ENCODE assay signal across 8 cellular contexts in genomic region chr17:60599620-60600489, GRCh38. TPM values are rescaled to one million over a fixed set of nuclear protein-coding genes. Genes with fewer than 3 reads are reported as not detected.
DNase-seq lines count a peak whose midpoint lies in the region; ATAC-seq and TF ChIP-seq lines count a peak whose summit lies in the region.

PPM1D (plus strand) TSS chr17:60600193; CDS start chr17:60600415, 222 bp downstream.

- in situ Hi-C loops in GM13976 (cut with MboI; ENCODE audit: low sequenced_read_pairs, unreplicated experiment), result no loop called here

- peaks cover 12% of the 10 kb centered on the region for H3K79me2 ChIP-seq in parathyroid adenoma

- DNase-seq in GM13976 (ENCODE audit: low spot score) (peak; percentile 100), NCI-H1436 treated with DMSO at 0.1 percent for 48 hours (lab: John Stamatoyannopoulos, UW) (peak; percentile 99), T follicular helper cell (ENCODE audit: low read depth) (peak; percentile 97), adipocyte (ENCODE audit: low read depth) (peak; percentile 100), cardiac muscle cell (ENCODE audit: low read depth in 1 of 2, low spot score in 1 of 2) (peak; percentile 100), tibial artery (peak; percentile 99)

- H3K4me3 ChIP-seq in adipocyte (ENCODE audit: low read length), result peak within 1 kb of the TSS; percentile 94
- H3K4me3 ChIP-seq in cardiac muscle cell, result peak within 1 kb of the TSS; percentile 57
- peak within 1 kb of the TSS; percentile 76 for H3K4me3 ChIP-seq in parathyroid adenoma (ENCODE audit: low read depth, low read length)
- peak within 1 kb of the TSS; percentile 72 to 94 for H3K4me3 ChIP-seq in tibial artery

- H3K36me3 ChIP-seq in adipocyte (ENCODE audit: control insufficient read depth, insufficient read depth, low read length, severe bottlenecking) (no peaks in the 10 kb centered on the region), cardiac muscle cell (no peaks in the 10 kb centered on the region), parathyroid adenoma (ENCODE audit: control insufficient read depth, insufficient read depth, low read length) (no peaks in the 10 kb centered on the region), tibial artery (no peaks in the 10 kb centered on the region)

- H3K27me3 ChIP-seq in adipocyte (replicated peaks; ENCODE audit: control insufficient read depth, insufficient read depth, low read length) (no peaks in the 10 kb centered on the region), cardiac muscle cell (no peaks in the 10 kb centered on the region), parathyroid adenoma (ENCODE audit: control insufficient read depth, insufficient read depth, low read length) (no peaks in the 10 kb centered on the region), tibial artery (no peaks in the 10 kb centered on the region)

- H3K27ac ChIP-seq in cardiac muscle cell (peak within 1 kb of the TSS; percentile 95), parathyroid adenoma (peak within 1 kb of the TSS; percentile 98), tibial artery (peak within 1 kb of the TSS; percentile 93 to 98)

- ATAC-seq in HG02852 (IDR thresholded peaks at IDR 0.05; ENCODE audit: unreplicated experiment), result peak; percentile 91

- peak within 1 kb of the TSS; percentile 100 for H2AFZ ChIP-seq in parathyroid adenoma

- TF ChIP-seq CTCF in GM13976 (IDR thresholded peaks at IDR 0.05; ENCODE audit: borderline replicate concordance, control extremely low read depth, extremely low read depth, insufficient read depth, missing control alignments) (no peak), cardiac muscle cell (IDR thresholded peaks at IDR 0.05; ENCODE audit: low read depth, low read length) (no peak), parathyroid adenoma (IDR thresholded peaks at IDR 0.05) (no peak), tibial artery (IDR thresholded peaks at IDR 0.05) (peak in 1 of 2 experiments; percentile 20)

- intact Hi-C loops in tibial artery (cut with DNase I; ENCODE audit: low total_unique reads), result loop anchor here (5.0 to 10.0 kb wide), 2 partner anchors 75 to 77 kb away; partner anchors contain the start of genes APPBP2 and BCAS3

- H3K9ac ChIP-seq in adipocyte (ENCODE audit: low read length) (peak within 1 kb of the TSS; percentile 93), parathyroid adenoma (peak within 1 kb of the TSS; percentile 61)

- H3K4me1 ChIP-seq in adipocyte (ENCODE audit: control insufficient read depth, insufficient read depth, low read length), result peaks cover 25% of the 10 kb centered on the region
- H3K4me1 ChIP-seq in cardiac muscle cell (ENCODE audit: low read depth), result peaks cover 8% of the 10 kb centered on the region
- H3K4me1 ChIP-seq in parathyroid adenoma, result no peaks in the 10 kb centered on the region
- H3K4me1 ChIP-seq in tibial artery, result peaks cover 0 to 28% (median 11%) of the 10 kb centered on the region in 4 donors

- H3K9me3 ChIP-seq in adipocyte (ENCODE audit: control insufficient read depth, low read length) (no peaks in the 10 kb centered on the region), cardiac muscle cell (ENCODE audit: low read depth) (no peaks in the 10 kb centered on the region), parathyroid adenoma (ENCODE audit: control insufficient read depth, low read length) (no peaks in the 10 kb centered on the region), tibial artery (no peaks in the 10 kb centered on the region)

- H3K4me2 ChIP-seq in parathyroid adenoma (ENCODE audit: low read length), result peak within 1 kb of the TSS; percentile 93

RNA-seq across cellular contexts. Expression of gene PPM1D, which starts in this region (rescaled TPM):
- 15.8 and 16.3 TPM in 2 replicates for total RNA-seq in cardiac muscle cell
- 7.7 and 8.1 TPM in 2 replicates for polyA plus RNA-seq in cardiac muscle cell

Comparison
In these comparisons a context has a peak if more than half of its experiments do, and no peak if none do; other contexts are left out.
1. Peak in every context shown above with its lines: DNase-seq, ATAC-seq, H3K4me3 ChIP-seq and H3K27ac ChIP-seq.